Comparison of ENCODE assay signal across 1 cellular context in the genomic region with DNA sequence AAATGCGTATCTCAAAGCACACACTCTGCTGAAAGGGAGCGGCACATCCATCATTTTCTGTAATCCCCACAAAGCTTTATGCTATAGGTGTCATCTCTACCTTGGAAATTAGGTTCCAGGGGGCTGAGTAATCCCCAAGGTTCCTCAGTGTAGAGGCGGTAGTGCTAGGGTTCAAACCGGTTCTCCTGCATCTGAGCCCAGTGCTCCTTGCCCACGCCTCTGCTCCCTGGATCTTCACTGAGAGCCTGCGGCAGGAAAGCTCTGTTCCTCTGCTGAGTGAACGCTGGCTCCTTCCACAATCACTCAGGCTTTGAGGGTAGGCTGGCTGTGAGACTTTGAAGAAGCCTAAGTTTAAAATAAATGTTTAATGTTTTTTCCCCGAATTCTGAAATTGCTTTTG.
TF ChIP-seq lines count a peak whose summit lies in the region.

No MANE protein-coding gene starts in this region.

TF ChIP-seq in WTC11, 78 proteins besides CTCF, POLR2A, EP300 and RAD21 (continued from another document):
- TF ChIP-seq, protein P1, sequence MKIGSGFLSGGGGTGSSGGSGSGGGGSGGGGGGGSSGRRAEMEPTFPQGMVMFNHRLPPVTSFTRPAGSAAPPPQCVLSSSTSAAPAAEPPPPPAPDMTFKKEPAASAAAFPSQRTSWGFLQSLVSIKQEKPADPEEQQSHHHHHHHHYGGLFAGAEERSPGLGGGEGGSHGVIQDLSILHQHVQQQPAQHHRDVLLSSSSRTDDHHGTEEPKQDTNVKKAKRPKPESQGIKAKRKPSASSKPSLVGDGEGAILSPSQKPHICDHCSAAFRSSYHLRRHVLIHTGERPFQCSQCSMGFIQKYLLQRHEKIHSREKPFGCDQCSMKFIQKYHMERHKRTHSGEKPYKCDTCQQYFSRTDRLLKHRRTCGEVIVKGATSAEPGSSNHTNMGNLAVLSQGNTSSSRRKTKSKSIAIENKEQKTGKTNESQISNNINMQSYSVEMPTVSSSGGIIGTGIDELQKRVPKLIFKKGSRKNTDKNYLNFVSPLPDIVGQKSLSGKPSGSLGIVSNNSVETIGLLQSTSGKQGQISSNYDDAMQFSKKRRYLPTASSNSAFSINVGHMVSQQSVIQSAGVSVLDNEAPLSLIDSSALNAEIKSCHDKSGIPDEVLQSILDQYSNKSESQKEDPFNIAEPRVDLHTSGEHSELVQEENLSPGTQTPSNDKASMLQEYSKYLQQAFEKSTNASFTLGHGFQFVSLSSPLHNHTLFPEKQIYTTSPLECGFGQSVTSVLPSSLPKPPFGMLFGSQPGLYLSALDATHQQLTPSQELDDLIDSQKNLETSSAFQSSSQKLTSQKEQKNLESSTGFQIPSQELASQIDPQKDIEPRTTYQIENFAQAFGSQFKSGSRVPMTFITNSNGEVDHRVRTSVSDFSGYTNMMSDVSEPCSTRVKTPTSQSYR (CRISPR knock-in tag; IDR thresholded peaks at IDR 0.05) = no peak
- TF ChIP-seq, protein P2, sequence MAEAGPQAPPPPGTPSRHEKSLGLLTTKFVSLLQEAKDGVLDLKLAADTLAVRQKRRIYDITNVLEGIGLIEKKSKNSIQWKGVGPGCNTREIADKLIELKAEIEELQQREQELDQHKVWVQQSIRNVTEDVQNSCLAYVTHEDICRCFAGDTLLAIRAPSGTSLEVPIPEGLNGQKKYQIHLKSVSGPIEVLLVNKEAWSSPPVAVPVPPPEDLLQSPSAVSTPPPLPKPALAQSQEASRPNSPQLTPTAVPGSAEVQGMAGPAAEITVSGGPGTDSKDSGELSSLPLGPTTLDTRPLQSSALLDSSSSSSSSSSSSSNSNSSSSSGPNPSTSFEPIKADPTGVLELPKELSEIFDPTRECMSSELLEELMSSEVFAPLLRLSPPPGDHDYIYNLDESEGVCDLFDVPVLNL (CRISPR knock-in tag; IDR thresholded peaks at IDR 0.05; ENCODE audit: borderline replicate concordance, low read depth) = no peak
- TF ChIP-seq NR2C2 (CRISPR knock-in tag; IDR thresholded peaks at IDR 0.05) (no peak), NFE2L1 (CRISPR knock-in tag; IDR thresholded peaks at IDR 0.05) (no peak), KAT7 (CRISPR knock-in tag; IDR thresholded peaks at IDR 0.05; ENCODE audit: borderline replicate concordance) (no peak), PRRX2 (CRISPR knock-in tag; IDR thresholded peaks at IDR 0.05) (no peak), TEAD1 (CRISPR knock-in tag; IDR thresholded peaks at IDR 0.05) (no peak)
TF ChIP-seq in WTC11: peak in this region for 0.
